ENCODE assay signal across 15 cellular contexts in genomic region chr3:4311496-4311895, GRCh38. TPM values are rescaled to one million over a fixed set of nuclear protein-coding genes. Genes with fewer than 3 reads are reported as not detected.
A peak's percentile ranks its signal among the peaks of the same experiment; 100 is the strongest.
DNase-seq lines count a peak whose midpoint lies in the region; TF ChIP-seq lines count a peak whose summit lies in the region.
"Had no signal": no experiment of that assay in that cellular context is flagged by ENCODE, and none has a peak within 500 bp of the region (broad histone marks: within the 10 kb centered on the region; RNA-seq: fewer than 3 reads in every experiment).

No MANE protein-coding gene starts in this region.

- no peak overlapping the region for H3K9ac ChIP-seq in HUES48 (ENCODE audit: low read depth, low read length)

- TF ChIP-seq CTCF in type B pancreatic cell (conservative IDR thresholded peaks at IDR 0.05) (no peak), endothelial cell (IDR thresholded peaks at IDR 0.05; ENCODE audit: unreplicated experiment) (no peak)

- H3K9me3 Mint-ChIP-seq in activated naive CD4-positive, alpha-beta T cell treated with anti-CD3 and anti-CD28 coated beads, Interleukin-2, amount 50 U/mL, for 24 hours = peaks cover 4% of the 10 kb centered on the region
- H3K9me3 Mint-ChIP-seq in type B pancreatic cell (no peaks in the 10 kb centered on the region), endothelial cell (ENCODE audit: unreplicated experiment) (no peaks in the 10 kb centered on the region)
- H3K9me3 Mint-ChIP-seq: CD14-positive monocyte had no signal

- H3K4me3 ChIP-seq in HUES48 (ENCODE audit: low read depth, low read length) = no peak overlapping the region
- H3K4me3 ChIP-seq: HAP-1 had no signal

- H3K4me1 Mint-ChIP-seq in activated naive CD4-positive, alpha-beta T cell treated with anti-CD3 and anti-CD28 coated beads, Interleukin-2, amount 50 U/mL, for 24 hours = peaks cover 35% of the 10 kb centered on the region
- peaks cover 23% of the 10 kb centered on the region for H3K4me1 Mint-ChIP-seq in type B pancreatic cell (ENCODE audit: unreplicated experiment)
- peaks cover 27% of the 10 kb centered on the region for H3K4me1 Mint-ChIP-seq in endothelial cell (ENCODE audit: unreplicated experiment)

- H3K4me1 ChIP-seq in HUES48 (ENCODE audit: control insufficient read depth, insufficient read depth, low read length) = peaks cover 39% of the 10 kb centered on the region

- H3K27me3 ChIP-seq in HUES48 (ENCODE audit: control insufficient read depth, insufficient read depth, low read length) = no peaks in the 10 kb centered on the region

- peak overlapping the region; percentile 17 for H3K27ac Mint-ChIP-seq in activated naive CD4-positive, alpha-beta T cell treated with anti-CD3 and anti-CD28 coated beads, Interleukin-2, amount 50 U/mL, for 24 hours
- H3K27ac Mint-ChIP-seq in type B pancreatic cell (peak overlapping the region; percentile 69), endothelial cell (ENCODE audit: unreplicated experiment) (no peak overlapping the region)
- H3K27ac Mint-ChIP-seq: CD8-positive, alpha-beta T cell had no signal

- no peaks in the 10 kb centered on the region for H3K9me3 ChIP-seq in HUES48 (ENCODE audit: control insufficient read depth, insufficient read depth, low read length)
- H3K9me3 ChIP-seq: HAP-1 had no signal

- no peak for DNase-seq in activated naive CD4-positive, alpha-beta T cell (lab: John Stamatoyannopoulos, UW)
- DNase-seq in caudate nucleus (lab: John Stamatoyannopoulos, UW) (no peak), type B pancreatic cell (ENCODE audit: extremely low spot score, unreplicated experiment) (no peak), endothelial cell (ENCODE audit: low spot score) (no peak), NCI-H2081 treated with DMSO at 0.1 percent for 48 hours (lab: John Stamatoyannopoulos, UW) (no peak)
- DNase-seq: CD8-positive, alpha-beta T cell; COR-L47; DMS153; DMS79 treated with DMSO at 0.1 percent for 48 hours; EL had no signal

- peaks cover 33% of the 10 kb centered on the region for H3K36me3 Mint-ChIP-seq in activated naive CD4-positive, alpha-beta T cell treated with anti-CD3 and anti-CD28 coated beads, Interleukin-2, amount 50 U/mL, for 24 hours
- H3K36me3 Mint-ChIP-seq in type B pancreatic cell (peaks cover 54% of the 10 kb centered on the region), endothelial cell (ENCODE audit: low read depth, unreplicated experiment) (peaks cover 10% of the 10 kb centered on the region)

- H3K4me3 Mint-ChIP-seq in activated naive CD4-positive, alpha-beta T cell treated with anti-CD3 and anti-CD28 coated beads, Interleukin-2, amount 50 U/mL, for 24 hours = no peak overlapping the region
- H3K4me3 Mint-ChIP-seq in type B pancreatic cell = peak overlapping the region; percentile 20
- no peak overlapping the region for H3K4me3 Mint-ChIP-seq in endothelial cell (ENCODE audit: unreplicated experiment)
- H3K4me3 Mint-ChIP-seq: CD14-positive monocyte; CD8-positive, alpha-beta T cell had no signal

- peak overlapping the region; percentile 21 for H3K27ac ChIP-seq in HUES48 (ENCODE audit: low read depth, low read length)
- peak overlapping the region; percentile 58 for H3K27ac ChIP-seq in caudate nucleus (ENCODE audit: low read depth, low read length)
- H3K27ac ChIP-seq: 22Rv1 had no signal

- peaks cover 25% of the 10 kb centered on the region for H3K36me3 ChIP-seq in HUES48 (ENCODE audit: control insufficient read depth, insufficient read depth, low read length)

- no peaks in the 10 kb centered on the region for H3K27me3 Mint-ChIP-seq in activated naive CD4-positive, alpha-beta T cell treated with anti-CD3 and anti-CD28 coated beads, Interleukin-2, amount 50 U/mL, for 24 hours
- H3K27me3 Mint-ChIP-seq in type B pancreatic cell (no peaks in the 10 kb centered on the region), endothelial cell (ENCODE audit: unreplicated experiment) (no peaks in the 10 kb centered on the region)

RNA-seq across cellular contexts. Expression of gene SETMAR, which starts 8.3 kb away (rescaled TPM):
- total RNA-seq in type B pancreatic cell (ENCODE audit: low replicate concordance) = 17.6 and 34.5 TPM in 2 replicates
- 15.3 TPM for total RNA-seq in endothelial cell (ENCODE audit: unreplicated experiment)
